Comparison of ENCODE assay signal across 23 cellular contexts in the genomic region with DNA sequence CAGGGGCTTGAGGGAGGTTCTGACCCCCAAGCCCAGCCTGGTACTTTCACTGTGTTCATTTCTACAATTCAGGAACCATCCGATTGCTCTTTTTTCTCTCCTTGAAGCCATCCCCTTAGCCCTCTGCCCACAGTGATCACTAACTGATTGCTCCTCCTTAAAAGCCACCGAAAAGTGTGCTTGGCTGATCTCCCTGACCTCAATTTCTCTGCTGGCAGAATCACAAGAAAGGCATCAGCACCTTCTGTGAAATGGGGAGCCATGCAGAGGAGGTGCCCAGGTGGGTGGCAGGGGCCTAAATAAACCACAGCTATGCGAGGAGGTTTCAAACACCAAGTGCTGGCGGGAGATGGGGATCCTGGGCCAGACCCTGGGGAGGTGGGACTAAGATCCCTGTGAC.
"Had no signal": no experiment of that assay in that cellular context is flagged by ENCODE, and none has a peak within 500 bp of the region (broad histone marks: within the 10 kb centered on the region; RNA-seq: fewer than 3 reads in every experiment).

No MANE protein-coding gene starts in this region.

- H3K4me3 Mint-ChIP-seq: dendritic cell treated with granulocyte-macrophage colony-stimulating factor and Interleukin-4, amounts not matched to agents 40 ng/mL and 50 ng/mL, for 4 days; naive thymus-derived CD8-positive, alpha-beta T cell had no signal

- H3K9me3 Mint-ChIP-seq: dendritic cell treated with granulocyte-macrophage colony-stimulating factor and Interleukin-4, amounts not matched to agents 40 ng/mL and 50 ng/mL, for 4 days had no signal

- H3K4me3 ChIP-seq: esophagus squamous epithelium, mucosa of descending colon, prostate gland, right lobe of liver, spleen, tibial nerve, upper lobe of right lung, vagina had no signal

- H3K27me3 ChIP-seq: esophagus squamous epithelium, foreskin keratinocyte, right lobe of liver, spleen, tibial nerve, upper lobe of right lung, vagina had no signal

- H3K27ac ChIP-seq: esophagus squamous epithelium, foreskin keratinocyte, parathyroid adenoma, prostate gland, right lobe of liver, spleen, tibial nerve, upper lobe of right lung, vagina had no signal

- H3K27me3 Mint-ChIP-seq: dendritic cell treated with granulocyte-macrophage colony-stimulating factor and Interleukin-4, amounts not matched to agents 40 ng/mL and 50 ng/mL, for 4 days; naive thymus-derived CD8-positive, alpha-beta T cell had no signal

- H3K4me1 Mint-ChIP-seq: naive thymus-derived CD8-positive, alpha-beta T cell had no signal

- ATAC-seq: foreskin keratinocyte; naive thymus-derived CD8-positive, alpha-beta T cell; right lobe of liver; upper lobe of right lung had no signal

- H3K9ac ChIP-seq: parathyroid adenoma had no signal

- H3K27ac Mint-ChIP-seq: dendritic cell treated with granulocyte-macrophage colony-stimulating factor and Interleukin-4, amounts not matched to agents 40 ng/mL and 50 ng/mL, for 4 days; naive thymus-derived CD8-positive, alpha-beta T cell had no signal

- H3K9me3 ChIP-seq: esophagus squamous epithelium, mucosa of descending colon, prostate gland, right lobe of liver, spleen, tibial nerve, upper lobe of right lung, vagina had no signal

- H2AFZ ChIP-seq: parathyroid adenoma had no signal

- DNase-seq: cerebellar nuclear complex; esophagus squamous epithelium; foreskin keratinocyte; head of caudate nucleus; hippocampal formation; kidney glomerular epithelial cell; mesendoderm; mucosa of descending colon; naive thymus-derived CD8-positive, alpha-beta T cell; retina; right lobe of liver; spleen; stimulated activated CD4-positive, alpha-beta T cell treated with anti-CD3 and anti-CD28 coated beads, Interleukin-15, amount 100 ng/mL, for 24 hours; stimulated activated CD4-positive, alpha-beta T cell treated with anti-CD3 and anti-CD28 coated beads, Interleukin-1b, Interleukin-23, amount 100 ng/mL, for 48 hours; stimulated activated CD4-positive, alpha-beta T cell treated with anti-CD3 and anti-CD28 coated beads, Interleukin-4, amount 100 ng/mL, for 4 hours; stimulated activated naive CD4-positive, alpha-beta T cell treated with Interleukin-2 at 50 U/mL for 16 hours; upper lobe of right lung had no signal

- FAIRE-seq: colon had no signal

- H3K36me3 Mint-ChIP-seq: naive thymus-derived CD8-positive, alpha-beta T cell had no signal

- H3K79me2 ChIP-seq: parathyroid adenoma had no signal

- H3K36me3 ChIP-seq: esophagus squamous epithelium, prostate gland, right lobe of liver, spleen, tibial nerve, upper lobe of right lung, vagina had no signal

- H3K4me1 ChIP-seq: parathyroid adenoma, right lobe of liver, spleen, tibial nerve, upper lobe of right lung, vagina had no signal
